In genomic region chr4:13653356-13653755, GRCh38 we compare ENCODE assay signal across 16 cellular contexts. TPM values are rescaled to one million over a fixed set of nuclear protein-coding genes. Genes with fewer than 3 reads are reported as not detected.
DNase-seq lines count a peak whose midpoint lies in the region; ATAC-seq and TF ChIP-seq lines count a peak whose summit lies in the region.
"Had no signal": no experiment of that assay in that cellular context is flagged by ENCODE, and none has a peak within 500 bp of the region (broad histone marks: within the 10 kb centered on the region; RNA-seq: fewer than 3 reads in every experiment).

No MANE protein-coding gene starts in this region.

- H3K27ac ChIP-seq in HCT116 (ENCODE audit: low read depth, low read length) = no peak overlapping the region
- H3K27ac ChIP-seq: KMS-11, PC-9 had no signal

- H3K4me1 ChIP-seq in HCT116 (ENCODE audit: control insufficient read depth in 1 of 2, insufficient read depth in 2 of 2, low read length in 2 of 2) (peaks cover 0 to 10% of the 10 kb centered on the region in 2 experiments; a peak in 3 of 4 replicates), adipocyte (ENCODE audit: control insufficient read depth, insufficient read depth, low read length) (peaks cover 15% of the 10 kb centered on the region)
- H3K4me1 ChIP-seq: Caco-2 had no signal

- no peak overlapping the region for H3K4me3 Mint-ChIP-seq in mesothelial cell of epicardium

- H3K4me1 Mint-ChIP-seq in mesothelial cell of epicardium = peaks cover 22% of the 10 kb centered on the region

- H3K4me3 ChIP-seq in HCT116 (replicated peaks in 1 of 2; ENCODE audit: low read depth in 1 of 2, low read length in 2 of 2) (no peak overlapping the region), adipocyte (ENCODE audit: low read length) (no peak overlapping the region)

- peak overlapping the region; percentile 93 for H2AFZ ChIP-seq in HCT116 (ENCODE audit: low read depth, low read length, poor library complexity, severe bottlenecking)

- ATAC-seq in HCT116 (no peak), GM21723 (IDR thresholded peaks at IDR 0.05; ENCODE audit: unreplicated experiment) (no peak)

- TF ChIP-seq RAD21 in HCT116 (IDR thresholded peaks at IDR 0.05; ENCODE audit: low read depth) = no peak

- no peaks in the 10 kb centered on the region for H3K9me2 ChIP-seq in HCT116 (ENCODE audit: insufficient read depth)
- H3K9me2 ChIP-seq: SK-N-SH had no signal

- POLR2A ChIA-PET in HCT116 (lab: Charles Lee) = no interaction called here

- H3K36me3 Mint-ChIP-seq in mesothelial cell of epicardium = no peaks in the 10 kb centered on the region
- H3K36me3 Mint-ChIP-seq: CD4-positive, CD25-positive, alpha-beta regulatory T cell had no signal

- TF ChIP-seq CTCF in HCT116 (IDR thresholded peaks at IDR 0.05 in 2 of 3, conservative IDR thresholded peaks at IDR 0.05 in 1 of 3; ENCODE audit: borderline replicate concordance in 1 of 3, insufficient read depth in 1 of 3, low read depth in 2 of 3, low read length in 2 of 3) (no peak), mesothelial cell of epicardium (IDR thresholded peaks at IDR 0.05; ENCODE audit: unreplicated experiment) (no peak)

- no peaks in the 10 kb centered on the region for H3K9me3 ChIP-seq in HCT116 (ENCODE audit: control insufficient read depth in 1 of 2, insufficient read depth in 1 of 2, low read depth in 1 of 2, low read length in 2 of 2)
- H3K9me3 ChIP-seq in adipocyte (ENCODE audit: control insufficient read depth, low read length) = no peaks in the 10 kb centered on the region
- H3K9me3 ChIP-seq: Caco-2, SK-N-SH had no signal

- no TSS peak for BruUV-seq in HCT116 (replicated peaks; lab: Mats Ljungman, UMichigan)

- no peaks in the 10 kb centered on the region for H3K9me3 Mint-ChIP-seq in mesothelial cell of epicardium

- 0 out of 2 replicates have a peak, but pooled peaks cover 5% of the 10 kb centered on the region for H3K27me3 ChIP-seq in HCT116 (ENCODE audit: insufficient read depth, low read length)
- no peaks in the 10 kb centered on the region for H3K27me3 ChIP-seq in adipocyte (replicated peaks; ENCODE audit: control insufficient read depth, insufficient read depth, low read length)

- no peak for TF ChIP-seq POLR2A in HCT116 (IDR thresholded peaks at IDR 0.05; ENCODE audit: borderline replicate concordance, extremely low read depth, insufficient read depth, insufficient read length)

- H3K27me3 Mint-ChIP-seq in mesothelial cell of epicardium (ENCODE audit: low read depth) = peaks cover 34% of the 10 kb centered on the region
- H3K27me3 Mint-ChIP-seq: CD4-positive, CD25-positive, alpha-beta regulatory T cell had no signal

- CTCF ChIA-PET in HCT116 (lab: Charles Lee) = interaction anchor here (0.9 to 1.6 kb wide), 5 partner anchors 8 to 1507 kb away, joined by 3 to 14 read pairs (median 8); partner anchors contain the start of gene BOD1L1

- no peak overlapping the region for H3K9ac ChIP-seq in HCT116 (ENCODE audit: low read length)
- H3K9ac ChIP-seq in adipocyte (ENCODE audit: low read length) = peak overlapping the region; percentile 4
- H3K9ac ChIP-seq: KMS-11, SK-N-SH had no signal

- no peak for DNase-seq in HCT116 (ENCODE audit: low read depth, low spot score)
- DNase-seq in adipocyte (ENCODE audit: low read depth) = no peak
- DNase-seq in mesothelial cell of epicardium (ENCODE audit: low spot score in 2 of 2, unreplicated experiment in 2 of 2) = no peak
- no peak for DNase-seq in globus pallidus (ENCODE audit: low spot score)
- DNase-seq in COLO829 (ENCODE audit: low spot score) = no peak
- DNase-seq in HK-2 (ENCODE audit: unreplicated experiment) = no peak
- DNase-seq: NCI-H187 treated with DMSO at 0.1 percent for 48 hours, NCI-H2107, NCI-H446 treated with DMSO at 0.1 percent for 48 hours, SIG-M5 had no signal

- intact Hi-C loops in HCT116 (cut with micrococcal nuclease) = loop anchor here (5.0 to 10.0 kb wide), 5 partner anchors 321 to 1349 kb away; partner anchors contain the start of gene CPEB2

- peak overlapping the region; percentile 59 for H3K27ac Mint-ChIP-seq in mesothelial cell of epicardium
- H3K27ac Mint-ChIP-seq: CD4-positive, CD25-positive, alpha-beta regulatory T cell had no signal

- H3K36me3 ChIP-seq in HCT116 (ENCODE audit: control insufficient read depth in 1 of 2, insufficient read depth in 2 of 2, low read length in 2 of 2) (no peaks in the 10 kb centered on the region), adipocyte (ENCODE audit: control insufficient read depth, insufficient read depth, low read length, severe bottlenecking) (no peaks in the 10 kb centered on the region)

- no peaks in the 10 kb centered on the region for H3K79me2 ChIP-seq in HCT116 (ENCODE audit: insufficient read depth, low read length)

- no peaks in the 10 kb centered on the region for H4K20me1 ChIP-seq in HCT116 (ENCODE audit: insufficient read depth)

- peak overlapping the region; percentile 74 for H3K4me2 ChIP-seq in HCT116 (ENCODE audit: low read length)

- RAD21 ChIA-PET in HCT116 (lab: Charles Lee; ENCODE audit: low non-redundant PET in 1 of 2, low total read pairs in 2 of 2, uncharacterized antibody in 2 of 2, unreplicated experiment in 2 of 2) = no interaction called here

TF ChIP-seq in HCT116, 20 proteins besides CTCF, POLR2A, EP300 and RAD21:
- no peak for TF ChIP-seq TCF7L2 (IDR thresholded peaks at IDR 0.05; ENCODE audit: borderline replicate concordance, extremely low read depth, insufficient read depth, insufficient read length)
TF ChIP-seq in HCT116: peak in this region for 0.

RNA-seq across cellular contexts. Expression of gene BOD1L1, which starts 25.8 kb away (rescaled TPM):
- total RNA-seq in HCT116 (2021; ENCODE audit: unreplicated experiment) (22.4 TPM), mesothelial cell of epicardium (53.1 to 56.8 TPM (median 55.6 TPM) in 3 replicates)
- 9.4 and 10.5 TPM in 2 replicates for polyA plus RNA-seq in HCT116 (2012)
